Comparison of ENCODE assay signal across 8 cellular contexts in genomic region chr4:124334119-124334518, GRCh38.
DNase-seq lines count a peak whose midpoint lies in the region; ATAC-seq, FAIRE-seq and TF ChIP-seq lines count a peak whose summit lies in the region.

No MANE protein-coding gene starts in this region.

- H3K9me3 Mint-ChIP-seq in neural crest cell: no peaks in the 10 kb centered on the region

- H3K4me1 Mint-ChIP-seq in neural crest cell: peaks cover 5% of the 10 kb centered on the region

- DNase-seq in GM04503 (ENCODE audit: low read depth): peak; percentile 66
- DNase-seq in HK-2 (ENCODE audit: unreplicated experiment): peak; percentile 9
- peak; percentile 44 for DNase-seq in RCC 7860 (ENCODE audit: low spot score)
- DNase-seq in neural crest cell (ENCODE audit: low read depth, low spot score): peak; percentile 40
- DNase-seq in posterior vena cava (ENCODE audit: low spot score): no peak
- no peak for DNase-seq in central memory CD4-positive, alpha-beta T cell

- intact Hi-C loops in posterior vena cava (cut with DNase I): loop anchor here (10.0 kb wide), 1 partner anchor 911 kb away; no protein-coding TSS in a partner anchor

- H3K4me3 Mint-ChIP-seq in neural crest cell: no peak overlapping the region

- peak; percentile 80 for TF ChIP-seq CTCF in neural crest cell (conservative IDR thresholded peaks at IDR 0.05)

- ATAC-seq in esophagus mucosa: peak; percentile 81
- ATAC-seq in GM21717 (IDR thresholded peaks at IDR 0.05; ENCODE audit: unreplicated experiment): no peak

- H3K27ac Mint-ChIP-seq in neural crest cell (ENCODE audit: unreplicated experiment): no peak overlapping the region

- peak; percentile 85 for FAIRE-seq in RCC 7860 (lab: Jason Lieb, UNC)

- H3K36me3 Mint-ChIP-seq in neural crest cell (ENCODE audit: low read depth): no peaks in the 10 kb centered on the region

- H3K27me3 Mint-ChIP-seq in neural crest cell (ENCODE audit: low read depth): no peaks in the 10 kb centered on the region

Comparison
In these comparisons a context has a peak if more than half of its experiments do, and no peak if none do; other contexts are left out.
1. DNase-seq: peak in GM04503 (single experiment), HK-2 (single experiment), RCC 7860 (single experiment) and neural crest cell (single experiment); none in posterior vena cava (single experiment) and central memory CD4-positive, alpha-beta T cell (single experiment).